ENCODE assay signal across 9 cellular contexts in the genomic region with DNA sequence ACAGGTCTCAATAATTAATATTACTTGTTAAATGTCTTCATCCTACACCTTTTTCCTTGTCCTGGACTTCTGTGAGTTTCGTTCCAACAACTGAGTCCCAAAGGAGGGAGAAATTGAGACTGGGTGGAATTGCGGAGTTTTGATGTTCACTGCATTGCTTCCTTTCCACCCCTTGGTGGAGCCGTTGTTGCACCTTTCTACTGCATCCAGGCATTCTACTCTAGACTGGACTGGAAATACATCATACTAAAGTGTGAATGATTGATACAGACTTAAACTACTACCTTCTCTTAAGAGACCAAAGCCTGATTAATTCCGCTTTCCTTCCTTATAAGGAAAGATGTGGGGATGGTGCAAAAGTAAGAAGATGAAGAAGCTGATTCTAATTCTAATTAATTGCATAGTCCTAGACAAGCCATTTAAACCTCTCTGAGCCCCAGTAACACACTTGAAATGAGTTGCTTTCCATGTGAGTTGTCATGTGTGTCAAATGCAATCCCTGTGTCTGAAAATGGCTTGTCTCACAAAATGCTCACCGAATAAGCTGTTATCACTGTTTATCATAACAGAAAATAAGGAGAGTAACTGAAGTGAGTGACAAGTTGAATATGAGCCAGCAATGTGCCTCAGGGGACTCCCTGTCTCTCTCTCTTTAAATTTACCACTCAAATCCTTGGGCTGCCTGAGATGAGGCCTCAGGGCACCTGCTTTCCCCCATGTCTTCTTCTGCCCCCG.
DNase-seq lines count a peak whose midpoint lies in the region; ATAC-seq, FAIRE-seq and TF ChIP-seq lines count a peak whose summit lies in the region.
"Had no signal": no experiment of that assay in that cellular context is flagged by ENCODE, and none has a peak within 500 bp of the region (broad histone marks: within the 10 kb centered on the region; RNA-seq: fewer than 3 reads in every experiment).

No MANE protein-coding gene starts in this region.

- peak; percentile 15; the same call in 1 of the 2 replicates for TF ChIP-seq RAD21 in HCT116 (IDR thresholded peaks at IDR 0.05; ENCODE audit: low read depth)

- H3K27me3 ChIP-seq in HCT116 (ENCODE audit: insufficient read depth, low read length) (no peaks in the 10 kb centered on the region), PC-9 (ENCODE audit: insufficient read depth, low read depth) (no peaks in the 10 kb centered on the region), hepatocyte (no peaks in the 10 kb centered on the region)

- H3K79me2 ChIP-seq in HCT116 (ENCODE audit: insufficient read depth, low read length) (no peaks in the 10 kb centered on the region), PC-9 (ENCODE audit: low read depth) (no peaks in the 10 kb centered on the region), hepatocyte (no peaks in the 10 kb centered on the region)

- H3K36me3 ChIP-seq in HCT116 (ENCODE audit: control insufficient read depth in 1 of 2, insufficient read depth in 2 of 2, low read length in 2 of 2), result no peaks in the 10 kb centered on the region
- H3K36me3 ChIP-seq in PC-9 (ENCODE audit: low read depth), result no peaks in the 10 kb centered on the region
- no peaks in the 10 kb centered on the region for H3K36me3 ChIP-seq in hepatocyte (replicated peaks; ENCODE audit: insufficient read depth, low read depth)

- H3K9me3 ChIP-seq in HCT116 (ENCODE audit: control insufficient read depth in 1 of 2, insufficient read depth in 1 of 2, low read depth in 1 of 2, low read length in 2 of 2) (no peaks in the 10 kb centered on the region; a peak in 1 of 4 replicates), PC-9 (ENCODE audit: insufficient read depth, low read depth) (no peaks in the 10 kb centered on the region), hepatocyte (ENCODE audit: low read depth) (no peaks in the 10 kb centered on the region)

- DNase-seq in AML-193 (lab: John Stamatoyannopoulos, UW), result peak; percentile 2 to 4
- no peak for DNase-seq in HCT116 (ENCODE audit: low read depth, low spot score)
- no peak for DNase-seq in PC-9
- DNase-seq in hepatocyte (ENCODE audit: low spot score), result peak; percentile 44
- DNase-seq in GM12891 (ENCODE audit: insufficient read length, low spot score), result no peak
- no peak for DNase-seq in HCEC 1CT
- no peak for DNase-seq in GM12892 (ENCODE audit: insufficient read length)
- DNase-seq: activated T-cell treated with anti-CD3 and anti-CD28 coated beads, Interleukin-2, amount 50 U/mL, for 72 hours had no signal

- no peak overlapping the region for H3K4me2 ChIP-seq in HCT116 (ENCODE audit: low read length)
- no peak overlapping the region for H3K4me2 ChIP-seq in PC-9
- no peak overlapping the region for H3K4me2 ChIP-seq in hepatocyte

- ATAC-seq in HCT116, result no peak
- no peak for ATAC-seq in GM21381 (IDR thresholded peaks at IDR 0.05; ENCODE audit: unreplicated experiment)
- ATAC-seq: activated T-cell treated with anti-CD3 and anti-CD28 coated beads, Interleukin-2, amount 50 U/mL, for 72 hours had no signal

- FAIRE-seq in GM12891 (lab: Jason Lieb, UNC) (no peak), GM12892 (lab: Jason Lieb, UNC) (no peak)

- H3K27ac ChIP-seq in HCT116 (ENCODE audit: low read depth, low read length) (no peak overlapping the region), PC-9 (no peak overlapping the region), hepatocyte (no peak overlapping the region)

- intact Hi-C loops in HCT116 (cut with micrococcal nuclease) (loop anchor here (1.0 kb wide), 1 partner anchor 1231 kb away; no protein-coding TSS in a partner anchor), PC-9 (cut with micrococcal nuclease; ENCODE audit: unreplicated experiment) (loop anchor here (1.0 kb wide), 1 partner anchor 1231 kb away; no protein-coding TSS in a partner anchor)

- no peaks in the 10 kb centered on the region for H3F3A ChIP-seq in PC-9 (ENCODE audit: insufficient read depth, low read depth)

- TF ChIP-seq CTCF in HCT116 (IDR thresholded peaks at IDR 0.05 in 2 of 3, conservative IDR thresholded peaks at IDR 0.05 in 1 of 3; ENCODE audit: borderline replicate concordance in 1 of 3, insufficient read depth in 1 of 3, low read depth in 2 of 3, low read length in 2 of 3) (peak in 2 of 3 experiments; percentile 29 to 58; a peak in 3 of 6 replicates), PC-9 (conservative IDR thresholded peaks at IDR 0.05) (peak; percentile 75), hepatocyte (IDR thresholded peaks at IDR 0.05; ENCODE audit: poor library complexity) (peak; percentile 62)

- no peak overlapping the region for H3K4me3 ChIP-seq in HCT116 (replicated peaks in 1 of 2; ENCODE audit: low read depth in 1 of 2, low read length in 2 of 2)
- no peak overlapping the region for H3K4me3 ChIP-seq in PC-9
- no peak overlapping the region for H3K4me3 ChIP-seq in hepatocyte

- H4K20me1 ChIP-seq in HCT116 (ENCODE audit: insufficient read depth) (no peaks in the 10 kb centered on the region), PC-9 (ENCODE audit: insufficient read depth) (no peaks in the 10 kb centered on the region), hepatocyte (ENCODE audit: insufficient read depth, poor library complexity, severe bottlenecking) (no peaks in the 10 kb centered on the region)

- H3K9ac ChIP-seq in HCT116 (ENCODE audit: low read length), result no peak overlapping the region

- POLR2A ChIA-PET in HCT116 (lab: Charles Lee) (no interaction called here), PC-9 (lab: Charles Lee; ENCODE audit: unreplicated experiment) (no interaction called here)

- TF ChIP-seq POLR2A in HCT116 (IDR thresholded peaks at IDR 0.05; ENCODE audit: borderline replicate concordance, extremely low read depth, insufficient read depth, insufficient read length), result no peak
- TF ChIP-seq POLR2A in GM12891 (IDR thresholded peaks at IDR 0.05; ENCODE audit: low read depth, low read length), result no peak
- TF ChIP-seq POLR2A in GM12892 (IDR thresholded peaks at IDR 0.05; ENCODE audit: low read depth, low read length), result no peak

- H2AFZ ChIP-seq in HCT116 (ENCODE audit: low read depth, low read length, poor library complexity, severe bottlenecking) (no peak overlapping the region), PC-9 (no peak overlapping the region), hepatocyte (no peak overlapping the region)

- RAD21 ChIA-PET in HCT116 (lab: Charles Lee; ENCODE audit: low non-redundant PET in 1 of 2, low total read pairs in 2 of 2, uncharacterized antibody in 2 of 2, unreplicated experiment in 2 of 2), result no interaction called here

- no peaks in the 10 kb centered on the region for H3K4me1 ChIP-seq in HCT116 (ENCODE audit: control insufficient read depth in 1 of 2, insufficient read depth in 2 of 2, low read length in 2 of 2)
- H3K4me1 ChIP-seq in PC-9 (replicated peaks; ENCODE audit: insufficient read depth), result no peaks in the 10 kb centered on the region
- no peaks in the 10 kb centered on the region for H3K4me1 ChIP-seq in hepatocyte (ENCODE audit: insufficient read depth)

- H3K9me2 ChIP-seq in HCT116 (ENCODE audit: insufficient read depth), result no peaks in the 10 kb centered on the region
- H3K9me2 ChIP-seq in PC-9 (ENCODE audit: insufficient read depth), result no peaks in the 10 kb centered on the region
- H3K9me2 ChIP-seq in hepatocyte (replicated peaks; ENCODE audit: insufficient read depth), result no peaks in the 10 kb centered on the region

- 43% methylated on average over 6 of the region's 6 CpGs for WGBS in hepatocyte (ENCODE audit: low lambda C conversion rate, missing lambda C conversion rate)

- CTCF ChIA-PET in HCT116 (lab: Charles Lee) (interaction anchor here (0.6 kb wide), 1 partner anchor 216 kb away, joined by 4 read pairs; no protein-coding TSS in a partner anchor), PC-9 (lab: Charles Lee) (no interaction called here)

- no TSS peak for BruUV-seq in HCT116 (replicated peaks; lab: Mats Ljungman, UMichigan)
- BruUV-seq in PC-9 (replicated peaks; lab: Mats Ljungman, UMichigan), result no TSS peak

TF ChIP-seq in HCT116, 20 proteins besides CTCF, POLR2A, EP300 and RAD21 (continues in another document):
- no peak for TF ChIP-seq EZH2 (IDR thresholded peaks at IDR 0.05)
- TF ChIP-seq SIN3A (IDR thresholded peaks at IDR 0.05; ENCODE audit: low read depth), result no peak
- TF ChIP-seq FOSL1 (IDR thresholded peaks at IDR 0.05; ENCODE audit: low read depth), result no peak
- no peak for TF ChIP-seq EGR1 (IDR thresholded peaks at IDR 0.05; ENCODE audit: low read depth)
- no peak for TF ChIP-seq SRF (IDR thresholded peaks at IDR 0.05; ENCODE audit: low read depth)
- no peak for TF ChIP-seq SP1 (IDR thresholded peaks at IDR 0.05; ENCODE audit: low read depth)
- no peak for TF ChIP-seq ZNF274 (IDR thresholded peaks at IDR 0.05; ENCODE audit: low read depth, low read length)
- TF ChIP-seq MAX (IDR thresholded peaks at IDR 0.05), result no peak

TF ChIP-seq in GM12891, 5 proteins besides CTCF, POLR2A, EP300 and RAD21:
- TF ChIP-seq POLR2AphosphoS5 (IDR thresholded peaks at IDR 0.05; ENCODE audit: low read depth, low read length) (no peak), POU2F2 (IDR thresholded peaks at IDR 0.05; ENCODE audit: low read depth, low read length) (no peak), TAF1 (IDR thresholded peaks at IDR 0.05; ENCODE audit: low read depth, low read length) (no peak), SPI1 (IDR thresholded peaks at IDR 0.05; ENCODE audit: low read depth, low read length) (no peak), PAX5 (IDR thresholded peaks at IDR 0.05; ENCODE audit: insufficient read depth, low read length, severe bottlenecking) (no peak)

Comparison
In these comparisons a context has a peak if more than half of its experiments do, and no peak if none do; other contexts are left out.
1. DNase-seq: peak in AML-193 (2 of 2) and hepatocyte (single experiment); none in HCT116 (single experiment), PC-9 (0 of 2), GM12891 (single experiment), HCEC 1CT (single experiment) and GM12892 (single experiment).
2. Peak in every context shown above with its lines, with median percentiles within 50 percentile points of each other: CTCF ChIP-seq.